18 cellular contexts compared by ENCODE assay signal in the genomic region with DNA sequence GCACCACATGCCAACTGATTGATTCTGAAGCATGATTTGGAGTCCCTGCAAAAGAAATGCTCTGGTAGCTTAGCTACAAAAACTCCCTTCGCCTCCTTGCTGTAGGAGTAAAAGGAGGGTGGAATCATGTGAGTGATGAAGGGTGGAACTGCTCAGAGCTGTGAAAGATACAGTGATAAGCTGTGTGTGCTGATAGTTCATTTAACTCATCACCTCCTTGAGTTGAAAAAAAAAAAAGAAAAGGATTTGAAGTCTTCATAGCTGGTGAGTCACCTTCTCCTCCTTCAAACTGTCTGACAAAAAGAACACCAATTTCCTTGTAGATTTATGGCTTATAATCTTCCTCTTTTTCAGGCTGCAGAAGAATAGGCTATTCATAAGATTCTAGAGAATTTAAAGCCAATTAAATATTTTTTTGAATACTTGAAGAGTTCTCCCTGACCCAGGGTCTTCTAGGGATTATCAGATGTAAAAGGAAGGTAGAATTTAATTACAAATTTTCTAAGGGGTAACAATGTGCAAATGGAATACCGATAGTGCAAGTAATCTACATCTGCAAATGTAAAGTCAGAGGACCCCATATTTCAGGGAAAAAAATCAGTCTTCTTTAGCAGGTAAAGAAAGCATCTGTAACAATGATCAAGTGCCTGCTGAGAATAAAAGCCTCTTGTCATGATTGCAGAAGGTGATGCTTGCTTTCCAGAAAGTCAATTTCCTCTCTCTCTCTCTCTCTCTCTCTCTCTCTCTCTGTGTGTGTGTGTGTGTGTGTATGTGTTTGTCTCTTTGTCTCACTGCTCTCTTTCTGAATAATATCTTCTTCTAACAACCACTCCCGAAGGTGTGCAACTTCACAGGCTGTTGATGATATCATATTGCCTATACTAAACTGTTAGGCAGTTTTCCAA.
DNase-seq lines count a peak whose midpoint lies in the region; ATAC-seq, FAIRE-seq and TF ChIP-seq lines count a peak whose summit lies in the region.
"Had no signal": no experiment of that assay in that cellular context is flagged by ENCODE, and none has a peak within 500 bp of the region (broad histone marks: within the 10 kb centered on the region; RNA-seq: fewer than 3 reads in every experiment).

No MANE protein-coding gene starts in this region.

- CTCF ChIA-PET in endothelial cell of umbilical vein (lab: Charles Lee) = interaction anchor here (1.0 to 2.8 kb wide), 3 partner anchors 11 to 46 kb away, joined by 3 to 10 read pairs (median 4); no protein-coding TSS in a partner anchor

- no peaks in the 10 kb centered on the region for H3K9me2 ChIP-seq in GM23338 (ENCODE audit: insufficient read depth)

- no peak overlapping the region for H2AFZ ChIP-seq in GM23338
- peak overlapping the region; percentile 16 for H2AFZ ChIP-seq in endothelial cell of umbilical vein (ENCODE audit: low read depth, low read length)
- peak overlapping the region; percentile 72 for H2AFZ ChIP-seq in osteoblast (ENCODE audit: low read length)
- H2AFZ ChIP-seq in neuronal stem cell (ENCODE audit: low read length) = no peak overlapping the region

- no peak overlapping the region for H3K4ac ChIP-seq in neuronal stem cell (ENCODE audit: low read length)

- no peak for FAIRE-seq in endothelial cell of umbilical vein (lab: Jason Lieb, UNC)
- FAIRE-seq: GM18507 had no signal

- no CpG with 5 or more reads among the region's 3 CpGs for WGBS in neuronal stem cell (ENCODE audit: extremely low coverage in 2 of 2, insufficient read length in 2 of 2, insufficient replicate concordance in 1 of 2), 2 donors

- intact Hi-C loops in endothelial cell of umbilical vein (cut with micrococcal nuclease) = no loop called here
- intact Hi-C loops in left lung (cut with DNase I) = no loop called here

- BruUV-seq in endothelial cell of umbilical vein (replicated peaks; lab: Mats Ljungman, UMichigan) = no TSS peak

- no peak overlapping the region for H2BK12ac ChIP-seq in neuronal stem cell (ENCODE audit: low read length)

- no peak overlapping the region for H2BK120ac ChIP-seq in neuronal stem cell (ENCODE audit: low read depth, low read length)

- H3K36me3 ChIP-seq in GM23338 (ENCODE audit: insufficient read depth) = no peaks in the 10 kb centered on the region
- H3K36me3 ChIP-seq in endothelial cell of umbilical vein (ENCODE audit: control insufficient read depth in 2 of 2, extremely low read depth in 1 of 2, insufficient read depth in 2 of 2, low read length in 2 of 2) = no peaks in the 10 kb centered on the region
- no peaks in the 10 kb centered on the region for H3K36me3 ChIP-seq in osteoblast (ENCODE audit: insufficient read depth, low read length)
- H3K36me3 ChIP-seq in left lung = no peaks in the 10 kb centered on the region
- no peaks in the 10 kb centered on the region for H3K36me3 ChIP-seq in neuronal stem cell (replicated peaks in 1 of 2; ENCODE audit: control insufficient read depth in 2 of 2, insufficient read depth in 2 of 2, low read length in 2 of 2)
- H3K36me3 ChIP-seq: sigmoid colon had no signal

- no peaks in the 10 kb centered on the region for H3K27me3 Mint-ChIP-seq in GM23338 (ENCODE audit: insufficient read depth, low read depth, poor library complexity)
- H3K27me3 Mint-ChIP-seq: dendritic cell treated with granulocyte-macrophage colony-stimulating factor and Interleukin-4, amounts not matched to agents 40 ng/mL and 50 ng/mL, for 4 days; naive B cell had no signal

- no peaks in the 10 kb centered on the region for H3K9me1 ChIP-seq in endothelial cell of umbilical vein (replicated peaks; ENCODE audit: control insufficient read depth, extremely low read depth, insufficient read depth, low read length)

- no peaks in the 10 kb centered on the region for H3K27me3 ChIP-seq in GM23338 (ENCODE audit: insufficient read depth)
- H3K27me3 ChIP-seq in endothelial cell of umbilical vein (ENCODE audit: control insufficient read depth in 2 of 2, insufficient read depth in 2 of 2, low read length in 2 of 2) = no peaks in the 10 kb centered on the region
- no peaks in the 10 kb centered on the region for H3K27me3 ChIP-seq in osteoblast (ENCODE audit: insufficient read depth, low read length)
- H3K27me3 ChIP-seq in left lung = no peaks in the 10 kb centered on the region
- no peaks in the 10 kb centered on the region for H3K27me3 ChIP-seq in neuronal stem cell (ENCODE audit: control insufficient read depth in 3 of 3, insufficient read depth in 3 of 3, low read depth in 1 of 3, low read length in 3 of 3)
- H3K27me3 ChIP-seq: sigmoid colon had no signal

- no peak overlapping the region for H3K4me3 ChIP-seq in GM23338
- no peak overlapping the region for H3K4me3 ChIP-seq in endothelial cell of umbilical vein (replicated peaks in 1 of 3; ENCODE audit: insufficient read depth in 1 of 3, low read depth in 1 of 3, low read length in 3 of 3)
- H3K4me3 ChIP-seq in osteoblast (ENCODE audit: insufficient read depth, low read length) = peak overlapping the region; percentile 15
- no peak overlapping the region for H3K4me3 ChIP-seq in left lung
- H3K4me3 ChIP-seq in neuronal stem cell (ENCODE audit: low read length in 2 of 2) = no peak overlapping the region
- H3K4me3 ChIP-seq: sigmoid colon had no signal

- H2AK5ac ChIP-seq in neuronal stem cell (ENCODE audit: low read depth, low read length) = no peak overlapping the region

- H4K20me1 ChIP-seq in GM23338 (replicated peaks; ENCODE audit: insufficient read depth) (no peaks in the 10 kb centered on the region), endothelial cell of umbilical vein (replicated peaks; ENCODE audit: control insufficient read depth, extremely low read depth, insufficient read depth, low read length) (no peaks in the 10 kb centered on the region), osteoblast (ENCODE audit: insufficient read depth, low read length) (no peaks in the 10 kb centered on the region)

- H3K9me3 Mint-ChIP-seq in GM23338 = no peaks in the 10 kb centered on the region
- H3K9me3 Mint-ChIP-seq: dendritic cell treated with granulocyte-macrophage colony-stimulating factor and Interleukin-4, amounts not matched to agents 40 ng/mL and 50 ng/mL, for 4 days; WTC11 had no signal

- H3K27ac ChIP-seq in GM23338 (ENCODE audit: low read depth) = no peak overlapping the region
- H3K27ac ChIP-seq in endothelial cell of umbilical vein (ENCODE audit: insufficient read depth, low read depth, low read length) = no peak overlapping the region
- peak overlapping the region; percentile 44 for H3K27ac ChIP-seq in osteoblast (ENCODE audit: low read depth, low read length)
- no peak overlapping the region for H3K27ac ChIP-seq in left lung
- no peak overlapping the region for H3K27ac ChIP-seq in neuronal stem cell (replicated peaks; ENCODE audit: low read length)
- H3K27ac ChIP-seq: sigmoid colon had no signal

- no peak overlapping the region for H3K18ac ChIP-seq in neuronal stem cell (ENCODE audit: low read length)

- POLR2A ChIA-PET in endothelial cell of umbilical vein (lab: Charles Lee) = no interaction called here

- H3K4me1 Mint-ChIP-seq in GM23338 = peaks cover 2% of the 10 kb centered on the region; the same call in 2 of the 3 replicates
- H3K4me1 Mint-ChIP-seq: naive B cell, WTC11 had no signal

- H3K9me3 ChIP-seq in endothelial cell of umbilical vein (replicated peaks; ENCODE audit: control insufficient read depth, insufficient read depth, low read length) = no peaks in the 10 kb centered on the region
- no peaks in the 10 kb centered on the region for H3K9me3 ChIP-seq in osteoblast (ENCODE audit: low read depth, low read length)
- peaks cover 0 to 5% of the 10 kb centered on the region in 2 donors for H3K9me3 ChIP-seq in left lung
- no peaks in the 10 kb centered on the region for H3K9me3 ChIP-seq in neuronal stem cell (replicated peaks in 1 of 2; ENCODE audit: control insufficient read depth in 2 of 2, insufficient read depth in 1 of 2, low read depth in 1 of 2, low read length in 2 of 2)
- H3K9me3 ChIP-seq: sigmoid colon had no signal

- ATAC-seq in GM23338 = no peak
- no peak for ATAC-seq in left lung
- no peak for ATAC-seq in GM19328 (IDR thresholded peaks at IDR 0.05; ENCODE audit: unreplicated experiment)
- ATAC-seq: HCT116, WTC11 had no signal

- H2BK15ac ChIP-seq in neuronal stem cell (ENCODE audit: low read length) = no peak overlapping the region

- DNase-seq in GM23338 (ENCODE audit: low spot score) (no peak), NOMO-1 (lab: John Stamatoyannopoulos, UW; ENCODE audit: unreplicated experiment in 2 of 2) (peak; percentile 71 to 92), endothelial cell of umbilical vein (ENCODE audit: low read depth, low spot score) (no peak), osteoblast (ENCODE audit: insufficient read length, low spot score, missing footprints) (no peak), left lung (no peak), NCI-H187 treated with DMSO at 0.1 percent for 48 hours (lab: John Stamatoyannopoulos, UW) (no peak), neuronal stem cell (ENCODE audit: low spot score) (no peak)
- DNase-seq: glutamatergic neuron, naive B cell, NCI-H1105, NCI-H510A treated with DMSO at 0.1 percent for 48 hours, SHP77 treated with DMSO at 0.1 percent for 48 hours, sigmoid colon had no signal

- H3K14ac ChIP-seq in neuronal stem cell (ENCODE audit: low read length) = no peak overlapping the region

- H3K79me2 ChIP-seq in GM23338 (replicated peaks; ENCODE audit: insufficient read depth) (no peaks in the 10 kb centered on the region), endothelial cell of umbilical vein (ENCODE audit: control insufficient read depth, insufficient read depth, low read length) (no peaks in the 10 kb centered on the region), osteoblast (ENCODE audit: insufficient read depth, low read length) (no peaks in the 10 kb centered on the region)

- peak overlapping the region; percentile 7; the same call in 1 of the 2 replicates for H3K27ac Mint-ChIP-seq in GM23338
- H3K27ac Mint-ChIP-seq: dendritic cell treated with granulocyte-macrophage colony-stimulating factor and Interleukin-4, amounts not matched to agents 40 ng/mL and 50 ng/mL, for 4 days; naive B cell; WTC11 had no signal

- no peak overlapping the region for H3K9ac ChIP-seq in endothelial cell of umbilical vein (replicated peaks; ENCODE audit: extremely low read depth, insufficient read depth, low read length)
- H3K9ac ChIP-seq in neuronal stem cell (ENCODE audit: low read depth, low read length, poor library complexity) = no peak overlapping the region

- H3K4me2 ChIP-seq in GM23338 (no peak overlapping the region), endothelial cell of umbilical vein (ENCODE audit: insufficient read depth, low read length) (no peak overlapping the region), osteoblast (ENCODE audit: insufficient read depth, low read length) (peak overlapping the region; percentile 75), neuronal stem cell (ENCODE audit: insufficient read depth, low read length, poor library complexity, severe bottlenecking) (no peak overlapping the region)

- H4K91ac ChIP-seq in neuronal stem cell (ENCODE audit: low read depth, low read length, poor library complexity) = no peak overlapping the region

- H3K4me1 ChIP-seq in GM23338 (ENCODE audit: insufficient read depth) (no peaks in the 10 kb centered on the region), endothelial cell of umbilical vein (ENCODE audit: control insufficient read depth, extremely low read depth, insufficient read depth, low read length) (peaks cover 24% of the 10 kb centered on the region), osteoblast (ENCODE audit: insufficient read depth, low read length) (peaks cover 37% of the 10 kb centered on the region), left lung (no peaks in the 10 kb centered on the region), neuronal stem cell (ENCODE audit: control insufficient read depth in 2 of 2, insufficient read depth in 1 of 2, low read depth in 1 of 2, low read length in 2 of 2) (no peaks in the 10 kb centered on the region)
- H3K4me1 ChIP-seq: sigmoid colon had no signal

- H3K36me3 Mint-ChIP-seq in GM23338 (ENCODE audit: low read depth) = no peaks in the 10 kb centered on the region
- H3K36me3 Mint-ChIP-seq: naive B cell, WTC11 had no signal

- no peak overlapping the region for H3K23ac ChIP-seq in neuronal stem cell (ENCODE audit: low read depth, low read length, poor library complexity)

- H3F3A ChIP-seq in GM23338 (replicated peaks; ENCODE audit: low read depth) = no peaks in the 10 kb centered on the region

- H3K79me1 ChIP-seq in neuronal stem cell (ENCODE audit: low read depth, low read length) = no peaks in the 10 kb centered on the region

- dilution Hi-C loops in endothelial cell of umbilical vein (cut with MboI; ENCODE audit: extremely low pct_ligation_motif_present, low sequenced_read_pairs) = no loop called here

- H3K4me3 Mint-ChIP-seq in GM23338 = no peak overlapping the region
- H3K4me3 Mint-ChIP-seq: dendritic cell treated with granulocyte-macrophage colony-stimulating factor and Interleukin-4, amounts not matched to agents 40 ng/mL and 50 ng/mL, for 4 days; naive B cell; WTC11 had no signal

- TF ChIP-seq CTCF in GM23338 (conservative IDR thresholded peaks at IDR 0.05; ENCODE audit: low read depth in 2 of 2) = no peak
- no peak for TF ChIP-seq CTCF in endothelial cell of umbilical vein (IDR thresholded peaks at IDR 0.05; ENCODE audit: extremely low read depth in 1 of 2, insufficient read depth in 1 of 2, low read depth in 1 of 2, low read length in 2 of 2)
- no peak for TF ChIP-seq CTCF in osteoblast (IDR thresholded peaks at IDR 0.05; ENCODE audit: extremely low read depth, low read depth, low read length)
- TF ChIP-seq CTCF in left lung (IDR thresholded peaks at IDR 0.05) = no peak

- TF ChIP-seq POLR2A in endothelial cell of umbilical vein (IDR thresholded peaks at IDR 0.05; ENCODE audit: low read depth, low read length) = no peak

- no peak overlapping the region for H4K8ac ChIP-seq in neuronal stem cell (ENCODE audit: low read depth, low read length)

- H2BK5ac ChIP-seq in neuronal stem cell (ENCODE audit: low read length) = no peak overlapping the region

Comparison
In these comparisons a context has a peak if more than half of its experiments do, and no peak if none do; other contexts are left out.
1. DNase-seq: peak in NOMO-1 (2 of 2); none in GM23338 (single experiment), endothelial cell of umbilical vein (single experiment), osteoblast (single experiment), left lung (0 of 2), NCI-H187 treated with DMSO at 0.1 percent for 48 hours (single experiment) and neuronal stem cell (single experiment).
2. H2AFZ ChIP-seq: peak in endothelial cell of umbilical vein (single experiment) and osteoblast (single experiment); none in GM23338 (single experiment) and neuronal stem cell (single experiment).